8 cellular contexts compared by ENCODE assay signal in the genomic region with DNA sequence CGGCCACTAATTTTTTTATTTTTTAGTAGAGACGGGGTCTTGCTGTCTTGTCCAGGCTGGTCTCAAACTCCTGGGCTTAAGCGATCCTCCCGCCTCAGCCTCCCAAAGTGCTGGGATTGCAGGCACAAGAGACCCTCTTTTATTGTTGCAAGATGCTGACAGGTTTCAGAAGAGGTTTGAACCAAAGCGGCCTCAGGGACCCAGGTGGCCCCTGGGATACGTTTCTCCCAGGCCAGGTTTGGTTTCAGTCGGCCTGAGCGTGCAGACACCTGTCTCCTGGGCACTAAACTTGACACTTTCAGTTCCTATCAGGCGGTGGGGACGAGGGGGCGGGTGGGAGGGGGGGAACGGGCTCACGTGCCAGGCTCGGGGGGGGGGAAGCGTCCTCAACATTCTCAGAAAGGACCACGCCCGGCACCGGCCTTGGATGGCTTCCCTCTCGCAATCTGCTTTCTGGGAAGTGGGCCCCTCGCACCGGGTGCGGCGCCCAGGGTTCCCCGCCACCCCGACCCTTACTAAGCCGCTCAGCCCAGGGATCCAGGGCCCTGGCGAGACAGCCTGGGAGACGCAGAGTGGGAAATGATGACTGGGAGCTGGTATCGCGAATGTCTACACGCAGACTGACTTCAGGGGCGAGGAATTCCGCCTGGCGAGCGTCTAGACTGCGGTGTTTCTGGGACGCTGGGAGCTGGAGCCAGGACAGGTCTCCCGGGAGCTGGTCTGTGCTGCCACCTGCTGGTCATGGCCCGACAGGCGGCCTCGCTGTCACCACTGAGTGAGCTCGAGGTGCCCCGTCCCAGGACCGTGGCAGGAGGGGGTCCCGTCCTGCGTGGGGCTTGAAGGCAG.
DNase-seq lines count a peak whose midpoint lies in the region; ATAC-seq and TF ChIP-seq lines count a peak whose summit lies in the region.

No MANE protein-coding gene starts in this region.

- H3K27me3 Mint-ChIP-seq in activated naive CD4-positive, alpha-beta T cell treated with anti-CD3 and anti-CD28 coated beads, Interleukin-2, amount 10 ng/mL, durations not matched to agents 7 days and 5 days = peaks cover 61% of the 10 kb centered on the region

- TF ChIP-seq CTCF in AG09319 (IDR thresholded peaks at IDR 0.05; ENCODE audit: low read depth, low read length) (peak; percentile 98), osteoblast (IDR thresholded peaks at IDR 0.05; ENCODE audit: extremely low read depth, low read depth, low read length) (peak; percentile 93), testis (IDR thresholded peaks at IDR 0.05) (peak; percentile 94 to 98 (median 97))

- no peaks in the 10 kb centered on the region for H3K36me3 ChIP-seq in SJSA1
- H3K36me3 ChIP-seq in osteoblast (ENCODE audit: insufficient read depth, low read length) = no peaks in the 10 kb centered on the region
- no peaks in the 10 kb centered on the region for H3K36me3 ChIP-seq in testis (ENCODE audit: low read depth, missing control alignments)

- no peaks in the 10 kb centered on the region for H3K27me3 ChIP-seq in SJSA1 (replicated peaks)
- no peaks in the 10 kb centered on the region for H3K27me3 ChIP-seq in osteoblast (ENCODE audit: insufficient read depth, low read length)
- H3K27me3 ChIP-seq in testis = no peaks in the 10 kb centered on the region

- peaks cover 55% of the 10 kb centered on the region for H3K4me1 Mint-ChIP-seq in activated naive CD4-positive, alpha-beta T cell treated with anti-CD3 and anti-CD28 coated beads, Interleukin-2, amount 10 ng/mL, durations not matched to agents 7 days and 5 days

- H3K36me3 Mint-ChIP-seq in activated naive CD4-positive, alpha-beta T cell treated with anti-CD3 and anti-CD28 coated beads, Interleukin-2, amount 10 ng/mL, durations not matched to agents 7 days and 5 days = no peaks in the 10 kb centered on the region

- intact Hi-C loops in testis (cut with DNase I; ENCODE audit: low total_unique reads) = loop anchor here (10.0 kb wide), 1 partner anchor 136 kb away; a partner anchor contains a TSS

- H3K27ac Mint-ChIP-seq in activated naive CD4-positive, alpha-beta T cell treated with anti-CD3 and anti-CD28 coated beads, Interleukin-2, amount 10 ng/mL, durations not matched to agents 7 days and 5 days = no peak overlapping the region

- H3K4me3 Mint-ChIP-seq in activated naive CD4-positive, alpha-beta T cell treated with anti-CD3 and anti-CD28 coated beads, Interleukin-2, amount 10 ng/mL, durations not matched to agents 7 days and 5 days = peak overlapping the region; percentile 79

- peak overlapping the region; percentile 28 for H3K4me3 ChIP-seq in SJSA1
- peak overlapping the region; percentile 57 for H3K4me3 ChIP-seq in osteoblast (ENCODE audit: insufficient read depth, low read length)
- H3K4me3 ChIP-seq in testis = peak overlapping the region; percentile 22 to 25

- no peaks in the 10 kb centered on the region for H3K79me2 ChIP-seq in osteoblast (ENCODE audit: insufficient read depth, low read length)

- CTCF ChIA-PET in activated naive CD4-positive, alpha-beta T cell treated with anti-CD3 and anti-CD28 coated beads, Interleukin-2, amount 10 ng/mL, durations not matched to agents 7 days and 5 days (lab: Charles Lee) = interaction anchor here (0.6 to 4.2 kb wide), 26 partner anchors 9 to 218 kb away, joined by 3 to 63 read pairs (median 4); a partner anchor contains a TSS

- H3K27ac ChIP-seq in SJSA1 (peak overlapping the region; percentile 60), osteoblast (ENCODE audit: low read depth, low read length) (peak overlapping the region; percentile 75), testis (peak overlapping the region; percentile 44 to 48)

- peak; percentile 30 for ATAC-seq in GM18861 (IDR thresholded peaks at IDR 0.05; ENCODE audit: unreplicated experiment)

- no peak for TF ChIP-seq POLR2A in testis (IDR thresholded peaks at IDR 0.05)

- peaks cover 7% of the 10 kb centered on the region for H3K9me3 Mint-ChIP-seq in activated naive CD4-positive, alpha-beta T cell treated with anti-CD3 and anti-CD28 coated beads, Interleukin-2, amount 10 ng/mL, durations not matched to agents 7 days and 5 days

- peak overlapping the region; percentile 78 for H3K4me2 ChIP-seq in osteoblast (ENCODE audit: insufficient read depth, low read length)

- no peaks in the 10 kb centered on the region for H4K20me1 ChIP-seq in osteoblast (ENCODE audit: insufficient read depth, low read length)

- H3K4me1 ChIP-seq in SJSA1 (replicated peaks) = peaks cover 20% of the 10 kb centered on the region
- H3K4me1 ChIP-seq in osteoblast (ENCODE audit: insufficient read depth, low read length) = no peaks in the 10 kb centered on the region
- no peaks in the 10 kb centered on the region for H3K4me1 ChIP-seq in testis

- WGBS in testis, 2 donors = 9 to 45% methylated on average over 8 to 45 of the region's 46 CpGs

- H3K9me3 ChIP-seq in SJSA1 (replicated peaks) (no peaks in the 10 kb centered on the region), osteoblast (ENCODE audit: low read depth, low read length) (no peaks in the 10 kb centered on the region), testis (no peaks in the 10 kb centered on the region)

- DNase-seq in AG09319 (ENCODE audit: extremely low read depth, low read depth) (peak; percentile 78), HuH-7.5 (ENCODE audit: low spot score) (peak; percentile 81), SJSA1 (ENCODE audit: low read depth in 1 of 2, low spot score in 2 of 2) (peak; percentile 85 to 96), glomerular visceral epithelial cell (ENCODE audit: extremely low spot score) (peak; percentile 96), osteoblast (ENCODE audit: insufficient read length, low spot score, missing footprints) (peak; percentile 98), testis (peak; percentile 95)
- peak; percentile 93 for DNase-seq in activated naive CD4-positive, alpha-beta T cell treated with anti-CD3 and anti-CD28 coated beads, Interleukin-2, amount 10 ng/mL, durations not matched to agents 7 days and 5 days

- peak overlapping the region; percentile 62 for H2AFZ ChIP-seq in osteoblast (ENCODE audit: low read length)

Comparison
In these comparisons a context has a peak if more than half of its experiments do, and no peak if none do; other contexts are left out.
1. Peak in every context shown above with its lines: DNase-seq, ATAC-seq, H3K4me3 ChIP-seq and H3K27ac ChIP-seq.